Comparison of ENCODE assay signal across 14 cellular contexts in genomic region chr16:75257886-75258806, GRCh38. TPM values are rescaled to one million over a fixed set of nuclear protein-coding genes. Genes with fewer than 3 reads are reported as not detected.
A peak's percentile ranks its signal among the peaks of the same experiment; 100 is the strongest.
DNase-seq lines count a peak whose midpoint lies in the region; TF ChIP-seq lines count a peak whose summit lies in the region.
"Had no signal": no experiment of that assay in that cellular context is flagged by ENCODE, and none has a peak within 500 bp of the region (broad histone marks: within the 10 kb centered on the region; RNA-seq: fewer than 3 reads in every experiment).

No MANE protein-coding gene starts in this region.

- H3K9me3 ChIP-seq in NT2/D1 (ENCODE audit: insufficient read depth, low read length) (no peaks in the 10 kb centered on the region), fibroblast of lung (ENCODE audit: control insufficient read depth, insufficient read depth, low read depth, low read length) (no peaks in the 10 kb centered on the region), sigmoid colon (no peaks in the 10 kb centered on the region)

- H3K27ac ChIP-seq in fibroblast of lung (ENCODE audit: insufficient read depth, low read length) = peak overlapping the region; percentile 90
- H3K27ac ChIP-seq in sigmoid colon = no peak overlapping the region

- DNase-seq in EH (ENCODE audit: low read depth) = peak; percentile 64
- DNase-seq in NT2/D1 (ENCODE audit: low read depth, low spot score) = no peak
- no peak for DNase-seq in fibroblast of lung (ENCODE audit: low read depth in 2 of 2)
- DNase-seq in sigmoid colon = peak; percentile 61
- no peak for DNase-seq in NCI-H1436 (lab: John Stamatoyannopoulos, UW)
- no peak for DNase-seq in activated CD4-positive, CD25-positive, alpha-beta regulatory T cell treated with anti-CD3 and anti-CD28 coated beads, Interleukin-2, amount 50 U/mL, for 72 hours
- DNase-seq in NCI-H345 treated with DMSO at 0.1 percent for 48 hours (lab: John Stamatoyannopoulos, UW; ENCODE audit: unreplicated experiment) = no peak
- no peak for DNase-seq in NCI-H1930 (lab: John Stamatoyannopoulos, UW)
- DNase-seq: activated naive CD8-positive, alpha-beta T cell treated with anti-CD3 and anti-CD28 coated beads, Interleukin-2, amount 50 U/mL, for 24 hours; C1 segment of cervical spinal cord; HCEC 1CT; NCI-H2227 treated with DMSO at 0.1 percent for 48 hours; stimulated activated CD4-positive, alpha-beta T cell treated with anti-CD3 and anti-CD28 coated beads, Interleukin-4, amount 100 ng/mL, for 1 hour had no signal

- H3K36me3 ChIP-seq in NT2/D1 (ENCODE audit: insufficient read depth, insufficient read length, low read length) (peaks cover 46% of the 10 kb centered on the region), fibroblast of lung (ENCODE audit: control insufficient read depth, insufficient read depth, low read length) (peaks cover 14% of the 10 kb centered on the region), sigmoid colon (no peaks in the 10 kb centered on the region)

- no peak overlapping the region for H2AFZ ChIP-seq in fibroblast of lung (ENCODE audit: low read length)

- TF ChIP-seq EP300 in sigmoid colon (IDR thresholded peaks at IDR 0.05) = no peak

- peak overlapping the region; percentile 50 for H3K9ac ChIP-seq in NT2/D1 (ENCODE audit: insufficient read length, low read depth)
- no peak overlapping the region for H3K9ac ChIP-seq in fibroblast of lung (ENCODE audit: insufficient read depth, low read length)

- no peak for TF ChIP-seq POLR2A in sigmoid colon (IDR thresholded peaks at IDR 0.05)

- no peak for TF ChIP-seq CTCF in fibroblast of lung (conservative IDR thresholded peaks at IDR 0.05 in 1 of 2, IDR thresholded peaks at IDR 0.05 in 1 of 2; ENCODE audit: low read depth in 1 of 2, low read length in 2 of 2)
- no peak for TF ChIP-seq CTCF in sigmoid colon (IDR thresholded peaks at IDR 0.05)

- no peaks in the 10 kb centered on the region for H3K27me3 ChIP-seq in NT2/D1 (ENCODE audit: insufficient read depth, insufficient read length)
- H3K27me3 ChIP-seq in fibroblast of lung (ENCODE audit: control insufficient read depth, insufficient read depth, low read length) = no peaks in the 10 kb centered on the region
- H3K27me3 ChIP-seq in sigmoid colon = no peaks in the 10 kb centered on the region

- H3K4me2 ChIP-seq in fibroblast of lung (ENCODE audit: extremely low read depth, insufficient read depth, low read length) = peak overlapping the region; percentile 27

- H3K4me1 ChIP-seq in NT2/D1 (ENCODE audit: insufficient read depth, insufficient read length) (peaks cover 65% of the 10 kb centered on the region), fibroblast of lung (ENCODE audit: control insufficient read depth, extremely low read depth, insufficient read depth, low read length) (peaks cover 72% of the 10 kb centered on the region), sigmoid colon (peaks cover 0 to 95% (median 84%) of the 10 kb centered on the region in 4 donors)

- intact Hi-C loops in sigmoid colon (cut with DNase I) = no loop called here

- H3K79me2 ChIP-seq in fibroblast of lung (ENCODE audit: control insufficient read depth, insufficient read depth, low read length) = peaks cover 97% of the 10 kb centered on the region

- 88 to 93% methylated on average over 21 of the region's 21 CpGs for WGBS in sigmoid colon, 2 donors

- H3K4me3 ChIP-seq in NT2/D1 (ENCODE audit: insufficient read length, low read depth) (no peak overlapping the region), fibroblast of lung (replicated peaks in 1 of 4; ENCODE audit: control extremely low read depth in 1 of 4, insufficient read depth in 1 of 4, low read depth in 3 of 4, low read length in 4 of 4) (no peak overlapping the region), sigmoid colon (no peak overlapping the region)

- peaks cover 2% of the 10 kb centered on the region for H4K20me1 ChIP-seq in fibroblast of lung (ENCODE audit: control insufficient read depth, extremely low read depth, insufficient read depth, low read length)

RNA-seq across cellular contexts. Expression of gene BCAR1, which starts 6.7 kb away (rescaled TPM):
- total RNA-seq in fibroblast of lung (26.5 and 36.8 TPM in 2 replicates), sigmoid colon (10 to 100 TPM; 21.7 to 42.9 (median 32.4) TPM)
- polyA plus RNA-seq in fibroblast of lung (32.8 and 66.5 TPM in 2 replicates), sigmoid colon (10 to 100 TPM; 45.0 to 82.3 (median 72.6) TPM)
- polyA plus RNA-seq in fibroblast of lung (2012) = 68.9 and 146 TPM in 2 replicates
- polyA minus RNA-seq in fibroblast of lung (ENCODE audit: low replicate concordance) = 37.6 and 115 TPM in 2 replicates

RNA-seq across cellular contexts. Expression of gene CTRB1, which starts 39.4 kb away (rescaled TPM):
- total RNA-seq in fibroblast of lung (not detected in 2 replicates), sigmoid colon (not detected)
- polyA plus RNA-seq in fibroblast of lung (not detected in 2 replicates), sigmoid colon (10 to 100 TPM in 1 of 3 donors, under 1 TPM in 1, not detected in 1; 0.48 to 16.8 TPM)
- polyA plus RNA-seq in fibroblast of lung (2012) = 0.40 TPM in 1 of 2 replicates, not detected in the other
- not detected in 2 replicates for polyA minus RNA-seq in fibroblast of lung (ENCODE audit: low replicate concordance)
- total RNA-seq: OCI-LY7 had no signal

RNA-seq across cellular contexts. Expression of gene CTRB2, which starts 51.2 kb away (rescaled TPM):
- total RNA-seq in fibroblast of lung = not detected in 2 replicates
- polyA plus RNA-seq in fibroblast of lung = not detected in 2 replicates
- polyA plus RNA-seq in fibroblast of lung (2012) = 0.10 TPM in 1 of 2 replicates, not detected in the other
- polyA minus RNA-seq in fibroblast of lung (ENCODE audit: low replicate concordance) = not detected in 2 replicates
- not detected for total RNA-seq in sigmoid colon
- 10 to 100 TPM in 1 of 3 donors, under 1 TPM in 1, not detected in 1; 0.42 to 17.4 TPM for polyA plus RNA-seq in sigmoid colon
- total RNA-seq: OCI-LY7 had no signal

Comparison
In these comparisons a context has a peak if more than half of its experiments do, and no peak if none do; other contexts are left out.
1. DNase-seq: peak in EH (single experiment) and sigmoid colon (single experiment); none in NT2/D1 (single experiment), fibroblast of lung (0 of 2), NCI-H1436 (single experiment), activated CD4-positive, CD25-positive, alpha-beta regulatory T cell treated with anti-CD3 and anti-CD28 coated beads, Interleukin-2, amount 50 U/mL, for 72 hours (single experiment), NCI-H345 treated with DMSO at 0.1 percent for 48 hours (single experiment) and NCI-H1930 (0 of 2).